24 cellular contexts compared by ENCODE assay signal in the genomic region with DNA sequence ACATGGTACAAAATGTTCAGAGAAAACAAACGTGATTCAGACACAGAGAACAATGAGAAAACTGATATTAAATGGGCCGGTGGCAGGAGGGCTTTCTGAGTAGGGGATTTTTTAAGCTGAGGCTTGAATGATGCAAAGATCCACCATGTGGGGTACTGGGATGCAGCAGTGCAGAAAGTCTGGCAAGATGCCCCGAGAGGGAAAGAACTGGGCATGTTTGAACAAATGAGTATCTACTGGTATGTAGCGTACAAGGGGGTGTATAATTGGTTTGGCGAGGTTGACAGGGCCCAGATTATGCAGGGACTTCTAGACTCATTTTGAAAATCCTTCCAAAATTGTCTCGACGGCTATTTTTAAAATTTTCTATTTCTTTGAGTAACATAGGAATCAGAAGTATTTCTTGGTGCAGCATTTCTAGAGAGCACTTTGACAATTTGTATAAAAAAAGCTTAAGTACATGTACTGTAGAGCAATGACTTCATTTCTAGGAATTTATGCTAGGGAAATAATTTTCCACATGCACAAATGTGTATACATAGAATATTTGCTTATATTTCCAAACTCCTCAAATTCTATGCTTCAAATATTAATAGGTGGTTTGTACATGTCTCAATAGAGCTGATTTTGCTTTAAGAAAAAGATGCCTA.
DNase-seq lines count a peak whose midpoint lies in the region; ATAC-seq and TF ChIP-seq lines count a peak whose summit lies in the region.
"Had no signal": no experiment of that assay in that cellular context is flagged by ENCODE, and none has a peak within 500 bp of the region (broad histone marks: within the 10 kb centered on the region; RNA-seq: fewer than 3 reads in every experiment).

No MANE protein-coding gene starts in this region.

- no peaks in the 10 kb centered on the region for H3K9me3 ChIP-seq in body of pancreas
- no peaks in the 10 kb centered on the region for H3K9me3 ChIP-seq in right atrium auricular region
- H3K9me3 ChIP-seq: ascending aorta; BLaER1 treated with 17β-estradiol and CSF1 and Interleukin-3, amounts not matched to agents 10 nM and 100 nM; esophagus muscularis mucosa; mucosa of descending colon; Peyer's patch; suprapubic skin; vagina had no signal

- H3K4me3 ChIP-seq in body of pancreas = no peak overlapping the region
- H3K4me3 ChIP-seq in right atrium auricular region = no peak overlapping the region
- H3K4me3 ChIP-seq: ascending aorta; BLaER1 treated with 17β-estradiol and CSF1 and Interleukin-3, amounts not matched to agents 10 nM and 100 nM; esophagus muscularis mucosa; mucosa of descending colon; Peyer's patch; suprapubic skin; vagina had no signal

- intact Hi-C loops in body of pancreas (cut with DNase I) = no loop called here

- H3K4me3 Mint-ChIP-seq in chondrocyte (ENCODE audit: unreplicated experiment) = no peak overlapping the region
- no peak overlapping the region for H3K4me3 Mint-ChIP-seq in glutamatergic neuron (ENCODE audit: unreplicated experiment)
- H3K4me3 Mint-ChIP-seq: activated T-helper 1 cell treated with anti-CD3 and anti-CD28 coated beads, Interleukin-12 subunit alpha, Interleukin-12 subunit beta, Interleukin-2, Interleukin-4 antibody, amounts not matched to agents 30 ng/mL and 10 ng/mL and 1 ng/mL, durations not matched to agents 14 hours and 24 hours and 36 hours; stimulated activated memory B cell treated with anti-CD40 and anti-IgM and Interleukin-4, amounts not matched to agents 10 μg/mL and 1 μg/mL and 100 μg/mL, for 72 hours had no signal

- H3K27me3 Mint-ChIP-seq in chondrocyte (ENCODE audit: low read depth) = no peaks in the 10 kb centered on the region
- peaks cover 5% of the 10 kb centered on the region for H3K27me3 Mint-ChIP-seq in glutamatergic neuron (ENCODE audit: unreplicated experiment)
- H3K27me3 Mint-ChIP-seq: stimulated activated memory B cell treated with anti-CD40 and anti-IgM and Interleukin-4, amounts not matched to agents 10 μg/mL and 1 μg/mL and 100 μg/mL, for 72 hours had no signal

- no peaks in the 10 kb centered on the region for H3K4me1 ChIP-seq in body of pancreas
- H3K4me1 ChIP-seq in right atrium auricular region = no peaks in the 10 kb centered on the region
- H3K4me1 ChIP-seq: ascending aorta, Peyer's patch, suprapubic skin, vagina had no signal

- H3K36me3 ChIP-seq in body of pancreas (replicated peaks in 1 of 2; ENCODE audit: insufficient read depth in 1 of 2, low read depth in 2 of 2) (no peaks in the 10 kb centered on the region), right atrium auricular region (no peaks in the 10 kb centered on the region)
- H3K36me3 ChIP-seq: ascending aorta; BLaER1 treated with 17β-estradiol and CSF1 and Interleukin-3, amounts not matched to agents 10 nM and 100 nM; esophagus muscularis mucosa; Peyer's patch; suprapubic skin; vagina had no signal

- DNase-seq in G401 (ENCODE audit: low spot score) = peak; percentile 12
- DNase-seq in NCI-H446 treated with DMSO at 0.1 percent for 48 hours (lab: John Stamatoyannopoulos, UW) = peak; percentile 55
- DNase-seq in chondrocyte (ENCODE audit: low spot score) = no peak
- DNase-seq in glutamatergic neuron = no peak
- no peak for DNase-seq in KG1 (lab: John Stamatoyannopoulos, UW)
- DNase-seq in body of pancreas = no peak
- no peak for DNase-seq in right atrium auricular region (ENCODE audit: low spot score)
- no peak for DNase-seq in RPMI8226
- DNase-seq: activated CD4-positive, alpha-beta T cell treated with anti-CD3 and anti-CD28 coated beads for 48 hours; effector memory CD4-positive, alpha-beta T cell; H7; mucosa of descending colon; NCI-H345; Peyer's patch; posterior cingulate gyrus; stimulated activated CD4-positive, alpha-beta T cell treated with anti-CD3 and anti-CD28 coated beads, Interleukin-2, amount 100 ng/mL, for 24 hours had no signal

- H3K27ac ChIP-seq in body of pancreas = no peak overlapping the region
- H3K27ac ChIP-seq in right atrium auricular region = no peak overlapping the region
- H3K27ac ChIP-seq: ascending aorta; BLaER1 treated with 17β-estradiol and CSF1 and Interleukin-3, amounts not matched to agents 10 nM and 100 nM; esophagus muscularis mucosa; Peyer's patch; suprapubic skin; vagina had no signal

- H3K9me3 Mint-ChIP-seq in chondrocyte (ENCODE audit: low read depth) (no peaks in the 10 kb centered on the region), glutamatergic neuron (ENCODE audit: unreplicated experiment) (peaks cover 15% of the 10 kb centered on the region)

- H3K27me3 ChIP-seq in body of pancreas (no peaks in the 10 kb centered on the region), right atrium auricular region (no peaks in the 10 kb centered on the region)
- H3K27me3 ChIP-seq: ascending aorta; BLaER1 treated with 17β-estradiol and CSF1 and Interleukin-3, amounts not matched to agents 10 nM and 100 nM; esophagus muscularis mucosa; Peyer's patch; suprapubic skin; vagina had no signal

- in situ Hi-C loops in G401 (cut with HindIII; ENCODE audit: low sequenced_read_pairs) = no loop called here

- TF ChIP-seq CTCF in chondrocyte (IDR thresholded peaks at IDR 0.05) = no peak
- TF ChIP-seq CTCF in glutamatergic neuron (IDR thresholded peaks at IDR 0.05; ENCODE audit: partially characterized antibody, unreplicated experiment) = no peak
- no peak for TF ChIP-seq CTCF in body of pancreas (IDR thresholded peaks at IDR 0.05)
- no peak for TF ChIP-seq CTCF in right atrium auricular region (IDR thresholded peaks at IDR 0.05)

- H3K4me1 Mint-ChIP-seq in chondrocyte (ENCODE audit: low read depth) (peaks cover 11% of the 10 kb centered on the region), glutamatergic neuron (ENCODE audit: low read depth, unreplicated experiment) (peaks cover 42% of the 10 kb centered on the region)
- H3K4me1 Mint-ChIP-seq: stimulated activated memory B cell treated with anti-CD40 and anti-IgM and Interleukin-4, amounts not matched to agents 10 μg/mL and 1 μg/mL and 100 μg/mL, for 72 hours had no signal

- H3K27ac Mint-ChIP-seq in chondrocyte (ENCODE audit: unreplicated experiment) (peak overlapping the region; percentile 80), glutamatergic neuron (ENCODE audit: unreplicated experiment) (peak overlapping the region; percentile 93)
- H3K27ac Mint-ChIP-seq: activated naive CD4-positive, alpha-beta T cell treated with anti-CD3 and anti-CD28 coated beads, Interleukin-2, amount 50 U/mL, for 72 hours; activated T-helper 1 cell treated with anti-CD3 and anti-CD28 coated beads, Interleukin-12 subunit alpha, Interleukin-12 subunit beta, Interleukin-2, Interleukin-4 antibody, amounts not matched to agents 30 ng/mL and 10 ng/mL and 1 ng/mL, durations not matched to agents 14 hours and 24 hours and 36 hours; stimulated activated memory B cell treated with anti-CD40 and anti-IgM and Interleukin-4, amounts not matched to agents 10 μg/mL and 1 μg/mL and 100 μg/mL, for 72 hours had no signal

- no peak for ATAC-seq in body of pancreas
- ATAC-seq: activated naive CD4-positive, alpha-beta T cell treated with anti-CD3 and anti-CD28 coated beads, Interleukin-2, amount 50 U/mL, for 72 hours; mucosa of descending colon; stimulated activated memory B cell treated with anti-CD40 and anti-IgM and Interleukin-4, amounts not matched to agents 10 μg/mL and 1 μg/mL and 100 μg/mL, for 72 hours had no signal

- H3K36me3 Mint-ChIP-seq in chondrocyte (ENCODE audit: low read depth) = no peaks in the 10 kb centered on the region
- H3K36me3 Mint-ChIP-seq in glutamatergic neuron (ENCODE audit: unreplicated experiment) = no peaks in the 10 kb centered on the region
- H3K36me3 Mint-ChIP-seq: stimulated activated memory B cell treated with anti-CD40 and anti-IgM and Interleukin-4, amounts not matched to agents 10 μg/mL and 1 μg/mL and 100 μg/mL, for 72 hours had no signal

- TF ChIP-seq POLR2A in body of pancreas (IDR thresholded peaks at IDR 0.05) = no peak

- 75 to 84% methylated on average over 7 of the region's 7 CpGs for WGBS in body of pancreas, 2 donors

Comparison
In these comparisons a context has a peak if more than half of its experiments do, and no peak if none do; other contexts are left out.
1. DNase-seq: peak in G401 (single experiment) and NCI-H446 treated with DMSO at 0.1 percent for 48 hours (single experiment); none in chondrocyte (single experiment), glutamatergic neuron (single experiment), KG1 (single experiment), body of pancreas (0 of 4), right atrium auricular region (single experiment) and RPMI8226 (single experiment).